1 cellular context compared by ENCODE assay signal in the genomic region with DNA sequence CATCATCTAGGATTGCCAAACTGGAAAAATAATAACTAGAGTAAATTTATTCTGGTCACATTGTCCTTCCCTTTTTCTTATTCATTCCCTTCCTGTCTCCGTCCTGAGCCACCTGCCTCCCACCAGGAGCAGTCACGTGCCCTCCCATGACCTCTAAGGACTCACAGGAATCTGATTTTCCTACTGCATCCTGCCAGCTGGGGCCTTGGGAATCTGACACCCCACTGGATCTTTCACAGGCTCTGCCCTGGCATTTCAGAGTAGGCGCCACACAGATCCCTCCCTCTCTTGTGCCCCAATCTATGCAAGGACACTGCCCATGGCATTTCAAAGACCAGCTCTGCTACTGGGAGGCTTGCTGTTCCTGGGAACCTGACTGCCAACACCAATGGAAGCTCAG.
A peak's percentile ranks its signal among the peaks of the same experiment; 100 is the strongest.
TF ChIP-seq lines count a peak whose summit lies in the region.

No MANE protein-coding gene starts in this region.

TF ChIP-seq in H1, 55 proteins besides CTCF, POLR2A, EP300 and RAD21:
- TF ChIP-seq POLR2AphosphoS5 (IDR thresholded peaks at IDR 0.05; ENCODE audit: low read depth, low read length) = no peak
- TF ChIP-seq, protein P1, sequence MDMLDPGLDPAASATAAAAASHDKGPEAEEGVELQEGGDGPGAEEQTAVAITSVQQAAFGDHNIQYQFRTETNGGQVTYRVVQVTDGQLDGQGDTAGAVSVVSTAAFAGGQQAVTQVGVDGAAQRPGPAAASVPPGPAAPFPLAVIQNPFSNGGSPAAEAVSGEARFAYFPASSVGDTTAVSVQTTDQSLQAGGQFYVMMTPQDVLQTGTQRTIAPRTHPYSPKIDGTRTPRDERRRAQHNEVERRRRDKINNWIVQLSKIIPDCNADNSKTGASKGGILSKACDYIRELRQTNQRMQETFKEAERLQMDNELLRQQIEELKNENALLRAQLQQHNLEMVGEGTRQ (IDR thresholded peaks at IDR 0.05; ENCODE audit: low read length) = 0 out of 2 replicates have a peak, but pooled peaks have one; percentile 28
